Comparison of ENCODE assay signal across 11 cellular contexts in the genomic region with DNA sequence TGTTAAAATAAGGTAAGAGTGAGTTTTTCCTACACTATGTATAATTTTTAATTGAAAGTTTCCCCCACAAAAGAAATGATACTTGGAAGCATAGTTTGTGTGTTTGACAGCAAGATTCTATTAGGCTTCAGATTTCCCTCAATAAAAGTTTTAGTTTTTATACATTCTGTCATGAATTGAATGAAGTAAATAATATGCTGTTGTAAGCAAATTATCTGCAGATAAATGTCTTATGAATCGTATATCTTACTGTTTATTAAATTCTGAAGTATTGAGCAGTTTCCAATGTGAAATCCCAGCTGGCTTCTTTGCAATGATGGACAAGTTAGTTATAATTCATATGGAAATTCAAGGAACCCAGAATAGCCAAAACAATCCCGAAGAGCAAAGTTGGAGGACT. TPM values are rescaled to one million over a fixed set of nuclear protein-coding genes. Genes with fewer than 3 reads are reported as not detected.
"Had no signal": no experiment of that assay in that cellular context is flagged by ENCODE, and none has a peak within 500 bp of the region (broad histone marks: within the 10 kb centered on the region; RNA-seq: fewer than 3 reads in every experiment).

No MANE protein-coding gene starts in this region.

- H3K4me1 ChIP-seq: HAP-1 had no signal

- H3K9ac ChIP-seq: GM23248 had no signal

- H2AFZ ChIP-seq: GM23248 had no signal

- H3K27ac ChIP-seq: GM23248, HL-60 had no signal

- H3K4me3 ChIP-seq: GM23248, HAP-1 had no signal

- DNase-seq: GM23248, GOT3, H7, HFFc6, KG1 had no signal

- H3K36me3 ChIP-seq: HAP-1 had no signal

- H3K9me3 ChIP-seq: HAP-1 had no signal

- ATAC-seq: HCT116 had no signal

RNA-seq across cellular contexts. Expression of a gene that starts 33.5 kb away (rescaled TPM):
- total RNA-seq: GM23248, H4, H7, HFFc6, HT1080 had no signal
- polyA plus RNA-seq: GM23248, IgD-negative memory B cell had no signal
